In genomic region chr18:40570615-40571014, GRCh38 we compare ENCODE assay signal across 28 cellular contexts.
"Had no signal": no experiment of that assay in that cellular context is flagged by ENCODE, and none has a peak within 500 bp of the region (broad histone marks: within the 10 kb centered on the region; RNA-seq: fewer than 3 reads in every experiment).

No MANE protein-coding gene starts in this region.

- H3K4me3 ChIP-seq: coronary artery, dorsolateral prefrontal cortex, esophagus squamous epithelium, gastrocnemius medialis, heart right ventricle, left lung, lower lobe of right lung, mucosa of descending colon had no signal

- H3K9me3 Mint-ChIP-seq: mesothelial cell of epicardium had no signal

- H3K27me3 ChIP-seq: esophagus squamous epithelium, gastrocnemius medialis, heart right ventricle, left lung had no signal

- DNase-seq: dermis blood vessel endothelial cell; dorsolateral prefrontal cortex; effector CD4-positive, alpha-beta T cell; effector memory CD4-positive, alpha-beta T cell; erythroblast; esophagus squamous epithelium; foreskin fibroblast; foreskin melanocyte; gastrocnemius medialis; glutamatergic neuron; head of caudate nucleus; heart right ventricle; hippocampal formation; left cardiac atrium; left lung; left ventricle myocardium superior; lower lobe of right lung; mesenchymal stem cell; mucosa of descending colon; naive B cell; naive thymus-derived CD8-positive, alpha-beta T cell had no signal

- FAIRE-seq: endometrium, islet of Langerhans, keratinocyte had no signal

- ATAC-seq: esophagus mucosa; gastrocnemius medialis; heart right ventricle; left cardiac atrium; left lung; left ventricle myocardium superior; lower lobe of right lung; mucosa of descending colon; naive thymus-derived CD8-positive, alpha-beta T cell had no signal

- H3K36me3 Mint-ChIP-seq: mesothelial cell of epicardium; naive B cell; naive thymus-derived CD8-positive, alpha-beta T cell had no signal

- H3K27ac Mint-ChIP-seq: mesothelial cell of epicardium; naive B cell; naive thymus-derived CD8-positive, alpha-beta T cell had no signal

- H3K9me3 ChIP-seq: esophagus squamous epithelium, gastrocnemius medialis, heart right ventricle, left lung, lower lobe of right lung, mucosa of descending colon had no signal

- H3K4me1 ChIP-seq: esophagus squamous epithelium, gastrocnemius medialis, heart right ventricle, left lung, lower lobe of right lung had no signal

- H3K4me3 Mint-ChIP-seq: mesothelial cell of epicardium; naive thymus-derived CD8-positive, alpha-beta T cell had no signal

- H3K27ac ChIP-seq: coronary artery, dorsolateral prefrontal cortex, epithelial cell of prostate, esophagus squamous epithelium, gastrocnemius medialis, heart right ventricle, left lung, lower lobe of right lung had no signal

- H3K4me1 Mint-ChIP-seq: mesothelial cell of epicardium; naive B cell; naive thymus-derived CD8-positive, alpha-beta T cell had no signal

- H3K36me3 ChIP-seq: esophagus squamous epithelium, gastrocnemius medialis, heart right ventricle, left lung, lower lobe of right lung had no signal

- H3K27me3 Mint-ChIP-seq: naive B cell; naive thymus-derived CD8-positive, alpha-beta T cell had no signal
